9 cellular contexts compared by ENCODE assay signal in genomic region chr19:5225486-5226345, GRCh38.
A peak's percentile ranks its signal among the peaks of the same experiment; 100 is the strongest.
DNase-seq lines count a peak whose midpoint lies in the region; TF ChIP-seq lines count a peak whose summit lies in the region.
"Had no signal": no experiment of that assay in that cellular context is flagged by ENCODE, and none has a peak within 500 bp of the region (broad histone marks: within the 10 kb centered on the region; RNA-seq: fewer than 3 reads in every experiment).

No MANE protein-coding gene starts in this region.

- no peaks in the 10 kb centered on the region for H3K79me2 ChIP-seq in hepatocyte

- H3K4me3 ChIP-seq in WI38 (ENCODE audit: low read depth, low read length): no peak overlapping the region
- no peak overlapping the region for H3K4me3 ChIP-seq in hepatocyte
- no peak overlapping the region for H3K4me3 ChIP-seq in spleen

- DNase-seq in hepatocyte (ENCODE audit: low spot score): no peak
- DNase-seq in spleen: no peak
- no peak for DNase-seq in KBM-7
- no peak for DNase-seq in effector CD8-positive, alpha-beta T cell (lab: John Stamatoyannopoulos, UW)
- no peak for DNase-seq in SKM-1 treated with dmso at 0.1 percent for 144 hours (lab: John Stamatoyannopoulos, UW; ENCODE audit: unreplicated experiment)
- DNase-seq: left cardiac atrium had no signal

- H3K36me3 ChIP-seq in hepatocyte (replicated peaks; ENCODE audit: insufficient read depth, low read depth) (no peaks in the 10 kb centered on the region), spleen (peaks cover 0 to 30% (median under 1%) of the 10 kb centered on the region in 6 donors)

- H3K27ac ChIP-seq in 22Rv1: no peak overlapping the region
- no peak overlapping the region for H3K27ac ChIP-seq in hepatocyte
- no peak overlapping the region for H3K27ac ChIP-seq in spleen

- no peaks in the 10 kb centered on the region for H3K27me3 ChIP-seq in hepatocyte
- peaks cover 0 to 28% (median 0%) of the 10 kb centered on the region in 7 donors for H3K27me3 ChIP-seq in spleen (replicated peaks in 1 of 7)

- no peaks in the 10 kb centered on the region for H3K4me1 ChIP-seq in hepatocyte (ENCODE audit: insufficient read depth)
- H3K4me1 ChIP-seq in spleen: peaks cover 0 to 13% (median 4%) of the 10 kb centered on the region in 6 donors

- intact Hi-C loops in spleen (cut with DNase I; ENCODE audit: low total_unique reads): no loop called here

- no peaks in the 10 kb centered on the region for H3K9me2 ChIP-seq in hepatocyte (replicated peaks; ENCODE audit: insufficient read depth)

- no peak for TF ChIP-seq POLR2A in spleen (IDR thresholded peaks at IDR 0.05)

- in situ Hi-C loops in KBM-7 (cut with MboI; ENCODE audit: low pct_unique_long_range_greater_than_20kb, low sequenced_read_pairs): no loop called here

- H3K4me2 ChIP-seq in hepatocyte: no peak overlapping the region

- no peak overlapping the region for H2AFZ ChIP-seq in hepatocyte

- 87% methylated on average over 19 of the region's 28 CpGs for WGBS in hepatocyte (ENCODE audit: low lambda C conversion rate, missing lambda C conversion rate)
- WGBS in spleen, 5 donors: 77 to 83% (median 80%) methylated on average over 12 to 28 of the region's 28 CpGs

- H4K20me1 ChIP-seq in hepatocyte (ENCODE audit: insufficient read depth, poor library complexity, severe bottlenecking): no peaks in the 10 kb centered on the region

- peak; percentile 73 for TF ChIP-seq CTCF in 22Rv1 (IDR thresholded peaks at IDR 0.05)
- peak; percentile 71 for TF ChIP-seq CTCF in GM12872 (IDR thresholded peaks at IDR 0.05; ENCODE audit: insufficient read depth, low read depth, low read length)
- TF ChIP-seq CTCF in WI38 (IDR thresholded peaks at IDR 0.05; ENCODE audit: low read depth, low read length): 0 out of 2 replicates have a peak, but pooled peaks have one; percentile 18
- TF ChIP-seq CTCF in hepatocyte (IDR thresholded peaks at IDR 0.05; ENCODE audit: poor library complexity): peak; percentile 31
- TF ChIP-seq CTCF in spleen (IDR thresholded peaks at IDR 0.05 in 8 of 11, conservative IDR thresholded peaks at IDR 0.05 in 3 of 11): peak in 5 of 11 experiments; percentile 18 to 47 (median 30)

- H3K9me3 ChIP-seq in hepatocyte (ENCODE audit: low read depth) (no peaks in the 10 kb centered on the region), spleen (no peaks in the 10 kb centered on the region)
